In the genomic region with DNA sequence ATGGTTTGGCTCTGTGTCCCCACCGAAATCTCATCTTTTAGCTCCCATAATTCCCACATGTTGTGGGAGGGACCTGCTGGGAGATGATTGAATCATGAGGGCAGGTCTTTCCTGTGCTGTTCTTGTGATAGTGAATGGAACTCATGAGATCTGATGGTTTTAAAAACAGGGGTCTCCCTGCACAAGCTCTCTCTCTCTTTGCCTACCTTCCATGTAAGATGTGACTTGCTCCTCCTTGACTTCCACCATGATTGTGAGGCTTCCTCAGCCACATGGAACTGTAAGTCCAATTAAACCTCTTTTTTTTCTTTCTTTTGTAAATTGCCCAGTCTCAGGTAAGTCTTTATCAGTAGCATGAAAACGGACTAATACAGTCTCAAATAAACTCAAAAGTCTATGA, we compare ENCODE assay signal across 9 cellular contexts. TPM values are rescaled to one million over a fixed set of nuclear protein-coding genes. Genes with fewer than 3 reads are reported as not detected.
A peak's percentile ranks its signal among the peaks of the same experiment; 100 is the strongest.
DNase-seq lines count a peak whose midpoint lies in the region; ATAC-seq and TF ChIP-seq lines count a peak whose summit lies in the region.
"Not testable (repeated sequence)": the region's sequence is repeated elsewhere in the genome, so short reads cannot be mapped to it uniquely, and the experiment has no call there.
"Had no signal": no experiment of that assay in that cellular context is flagged by ENCODE, and none has a peak within 500 bp of the region (broad histone marks: within the 10 kb centered on the region; RNA-seq: fewer than 3 reads in every experiment).

No MANE protein-coding gene starts in this region.

- H3K27me3 ChIP-seq in RWPE2 (ENCODE audit: insufficient read depth, poor library complexity, severe bottlenecking); breast epithelium; neural progenitor cell: not testable (repeated sequence)

- H3K9ac ChIP-seq in neural progenitor cell: not testable (repeated sequence)

- peaks cover 12% of the 10 kb centered on the region for H3K27me3 Mint-ChIP-seq in WTC11 (ENCODE audit: low read depth)
- not testable (repeated sequence) for H3K27me3 Mint-ChIP-seq in neural progenitor cell (ENCODE audit: insufficient read depth, low read depth)

- H3F3A ChIP-seq in neural progenitor cell (ENCODE audit: low read depth): peaks cover 23% of the 10 kb centered on the region

- not testable (repeated sequence) for H3K4me1 ChIP-seq in HEK293 (ENCODE audit: control insufficient read depth, insufficient read depth, low read length); breast epithelium
- H3K4me1 ChIP-seq in RWPE2 (ENCODE audit: insufficient read depth, poor library complexity, severe bottlenecking): peaks cover 44% of the 10 kb centered on the region
- H3K4me1 ChIP-seq in neural progenitor cell: peaks cover 19% of the 10 kb centered on the region

- H3K9me3 ChIP-seq in HEK293 (ENCODE audit: control insufficient read depth, insufficient read depth, low read depth, low read length); RWPE2 (ENCODE audit: severe bottlenecking); breast epithelium; neural progenitor cell (ENCODE audit: low read depth): not testable (repeated sequence)

- not testable (repeated sequence) for H3K79me2 ChIP-seq in neural progenitor cell (ENCODE audit: low read depth)

- TF ChIP-seq POLR2A in breast epithelium (IDR thresholded peaks at IDR 0.05): not testable (repeated sequence)

- H3K27ac Mint-ChIP-seq in WTC11 (peak overlapping the region; percentile 22; the same call in 1 of the 2 replicates), neural progenitor cell (peak overlapping the region; percentile 29)

- not testable (repeated sequence) for H2AFZ ChIP-seq in neural progenitor cell (replicated peaks)

- ATAC-seq in RWPE2 (ENCODE audit: low read depth); WTC11: not testable (repeated sequence)

- not testable (repeated sequence) for DNase-seq in RWPE2 (ENCODE audit: low spot score); WTC11 (ENCODE audit: low spot score); breast epithelium (ENCODE audit: low spot score in 2 of 2); epithelial cell of prostate (ENCODE audit: low read depth, low spot score); neural progenitor cell (ENCODE audit: low spot score)

- TF ChIP-seq CTCF in HEK293 (tag by site-specific recombination; IDR thresholded peaks at IDR 0.05); RWPE2 (IDR thresholded peaks at IDR 0.05; ENCODE audit: poor library complexity, severe bottlenecking); WTC11 (IDR thresholded peaks at IDR 0.05); breast epithelium (IDR thresholded peaks at IDR 0.05); neural progenitor cell (IDR thresholded peaks at IDR 0.05): not testable (repeated sequence)

- CTCF ChIA-PET in HEK293 (lab: Yijun Ruan, JAX): interaction anchor here (0.5 to 0.7 kb wide), 2 partner anchors 142 to 249 kb away, joined by 4 read pairs; a partner anchor contains a TSS
- CTCF ChIA-PET in WTC11 (lab: Charles Lee): interaction anchor here (2.8 kb wide), 1 partner anchor 41 kb away, joined by 8 read pairs; no protein-coding TSS in a partner anchor

- H3K36me3 Mint-ChIP-seq in WTC11: peaks cover 27% of the 10 kb centered on the region
- H3K36me3 Mint-ChIP-seq in neural progenitor cell: not testable (repeated sequence)

- H3K4me3 ChIP-seq in HEK293 (ENCODE audit: low read depth, low read length); RWPE2 (ENCODE audit: severe bottlenecking); breast epithelium; neural progenitor cell: not testable (repeated sequence)

- POLR2A ChIA-PET in HEK293 (lab: Yijun Ruan, JAX): interaction anchor here (0.7 kb wide), 1 partner anchor 300 kb away, joined by 3 read pairs; no protein-coding TSS in a partner anchor
- POLR2A ChIA-PET in WTC11 (lab: Charles Lee): not testable (repeated sequence)

- H3K4me3 Mint-ChIP-seq in WTC11, neural progenitor cell: not testable (repeated sequence)

- not testable (repeated sequence) for H3K27ac ChIP-seq in HEK293 (ENCODE audit: extremely low read depth, low read depth, low read length); neural progenitor cell
- H3K27ac ChIP-seq in RWPE2 (ENCODE audit: poor library complexity, severe bottlenecking) (peak overlapping the region; percentile 95), breast epithelium (peak overlapping the region; percentile 70 to 90), epithelial cell of prostate (peak overlapping the region; percentile 99)

- not testable (repeated sequence) for H4K20me1 ChIP-seq in neural progenitor cell (ENCODE audit: low read depth)

- not testable (repeated sequence) for H3K36me3 ChIP-seq in HEK293 (ENCODE audit: control insufficient read depth in 2 of 2, insufficient read depth in 1 of 2, low read length in 2 of 2); RWPE2 (ENCODE audit: low read depth); breast epithelium; neural progenitor cell

- intact Hi-C loops in breast epithelium (cut with DNase I; ENCODE audit: low total_unique reads): loop anchor here (10.0 kb wide), 1 partner anchor 509 kb away; a partner anchor contains a TSS

- H3K9me3 Mint-ChIP-seq in WTC11 (peaks cover 43% of the 10 kb centered on the region), neural progenitor cell (peaks cover 21% of the 10 kb centered on the region)

- H3K4me1 Mint-ChIP-seq in WTC11 (peaks cover 37% of the 10 kb centered on the region), neural progenitor cell (peaks cover 47% of the 10 kb centered on the region)

- not testable (repeated sequence) for H3K4me2 ChIP-seq in neural progenitor cell

TF ChIP-seq in HEK293, 187 proteins besides CTCF, POLR2A, EP300 and RAD21:
- TF ChIP-seq SETDB1 (IDR thresholded peaks at IDR 0.05; ENCODE audit: insufficient read length, low read length) (peak; percentile 74), ZNF664 (tag by site-specific recombination; IDR thresholded peaks at IDR 0.05) (peak; percentile 48; the same call in 1 of the 2 replicates)

RNA-seq across cellular contexts. Expression of a gene that starts 56.0 kb away (rescaled TPM):
- total RNA-seq in WTC11 (2021) (7.8 to 9.9 TPM (median 8.7 TPM) in 3 replicates), breast epithelium (1 to 10 TPM; 2.1 to 4.7 (median 4.6) TPM), neural progenitor cell (ENCODE audit: low replicate concordance) (0.88 and 3.7 TPM in 2 replicates)
- total RNA-seq: CD4-positive, alpha-beta memory T cell; CD4-positive, CD25-positive, alpha-beta regulatory T cell; GM12878 had no signal
